ENCODE assay signal across 8 cellular contexts in the genomic region with DNA sequence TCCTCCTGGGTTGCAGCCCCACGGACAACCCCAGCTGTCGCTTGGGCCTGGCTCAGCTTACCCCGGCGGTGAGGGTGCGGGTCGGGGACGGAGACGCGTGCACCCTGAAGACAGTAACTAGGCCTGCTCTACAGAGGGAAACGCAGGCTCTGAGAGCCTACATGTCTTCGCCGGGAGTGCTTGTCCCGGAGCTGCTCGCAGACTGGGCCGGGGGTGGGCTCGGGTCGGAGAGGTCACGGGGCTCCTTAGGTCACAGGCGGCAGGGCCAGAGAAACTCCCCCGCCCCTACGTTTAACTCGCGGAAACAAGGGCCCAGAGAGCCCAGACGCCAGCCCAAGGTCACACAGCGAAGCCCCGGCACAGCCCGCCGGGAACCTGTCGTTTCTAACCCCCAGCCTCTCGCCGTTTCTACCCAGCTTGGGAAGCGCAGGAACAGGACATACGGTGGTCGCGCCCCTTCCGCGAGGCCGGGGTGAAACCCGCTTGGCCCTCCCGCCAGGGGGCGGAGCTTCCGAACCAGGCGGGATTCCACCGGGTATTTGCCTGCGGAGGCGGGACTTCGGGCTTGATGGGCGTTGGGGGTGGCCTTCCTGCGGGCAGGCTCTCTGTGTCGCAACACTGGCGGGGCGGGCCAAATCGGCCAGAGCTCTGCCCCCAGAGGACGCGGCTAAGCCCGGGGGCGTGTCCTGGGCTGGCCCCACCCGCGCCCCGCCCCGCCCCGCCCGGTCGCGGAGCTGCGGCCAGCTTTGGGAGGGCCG. TPM values are rescaled to one million over a fixed set of nuclear protein-coding genes. Genes with fewer than 3 reads are reported as not detected.
DNase-seq lines count a peak whose midpoint lies in the region; FAIRE-seq and TF ChIP-seq lines count a peak whose summit lies in the region.

A gene with protein sequence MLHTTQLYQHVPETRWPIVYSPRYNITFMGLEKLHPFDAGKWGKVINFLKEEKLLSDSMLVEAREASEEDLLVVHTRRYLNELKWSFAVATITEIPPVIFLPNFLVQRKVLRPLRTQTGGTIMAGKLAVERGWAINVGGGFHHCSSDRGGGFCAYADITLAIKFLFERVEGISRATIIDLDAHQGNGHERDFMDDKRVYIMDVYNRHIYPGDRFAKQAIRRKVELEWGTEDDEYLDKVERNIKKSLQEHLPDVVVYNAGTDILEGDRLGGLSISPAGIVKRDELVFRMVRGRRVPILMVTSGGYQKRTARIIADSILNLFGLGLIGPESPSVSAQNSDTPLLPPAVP (plus strand): TSS at position 725 of the 758 bp plus-strand sequence. CDS start 42 bp downstream, outside the sequence.

- peaks cover 22% of the 10 kb centered on the region for H3K4me1 Mint-ChIP-seq in neural crest cell

- no peaks in the 10 kb centered on the region for H3K27me3 Mint-ChIP-seq in neural crest cell (ENCODE audit: low read depth)

- H3K9me3 ChIP-seq in Loucy (ENCODE audit: insufficient read depth, low read depth, low read length) = no peaks in the 10 kb centered on the region
- H3K9me3 ChIP-seq in stomach = no peaks in the 10 kb centered on the region

- DNase-seq in ELR (ENCODE audit: low read depth) (peak; percentile 96), H54 (ENCODE audit: insufficient read length, low spot score) (peak; percentile 99), activated gamma-delta T cell (lab: John Stamatoyannopoulos, UW) (peak; percentile 92), fibroblast of villous mesenchyme (ENCODE audit: low read depth) (peak; percentile 97), neural crest cell (ENCODE audit: low read depth, low spot score) (peak; percentile 98), stomach (peak; percentile 99)

- TF ChIP-seq POLR2A in H54 (IDR thresholded peaks at IDR 0.05; ENCODE audit: low read depth, low read length) (no peak; the same call in 1 of the 2 replicates), Raji (IDR thresholded peaks at IDR 0.05; ENCODE audit: insufficient read depth, low read depth, low read length) (peak; percentile 59), stomach (IDR thresholded peaks at IDR 0.05) (peak in 2 of 4 donors; percentile 35 to 83)

- peak within 1 kb of the TSS; percentile 79 to 95 (median 94) for H3K27ac ChIP-seq in stomach

- no peaks in the 10 kb centered on the region for H3F3A ChIP-seq in Loucy (ENCODE audit: low read depth)

- H3K9me2 ChIP-seq in Loucy (replicated peaks; ENCODE audit: low read depth, low read length) = no peaks in the 10 kb centered on the region

- H3K4me2 ChIP-seq in Loucy (ENCODE audit: low read depth, low read length, poor library complexity, severe bottlenecking) = peak within 1 kb of the TSS; percentile 82

- peak within 1 kb of the TSS; percentile 96 for H3K27ac Mint-ChIP-seq in neural crest cell (ENCODE audit: unreplicated experiment)

- H3K36me3 Mint-ChIP-seq in neural crest cell (ENCODE audit: low read depth) = no peaks in the 10 kb centered on the region

- H3K36me3 ChIP-seq in Loucy (ENCODE audit: insufficient read depth, low read length) (no peaks in the 10 kb centered on the region), stomach (peaks cover 0 to 12% (median 6%) of the 10 kb centered on the region in 4 donors)

- no peaks in the 10 kb centered on the region for H3K79me2 ChIP-seq in Loucy (ENCODE audit: insufficient read depth, low read length)

- intact Hi-C loops in stomach (cut with DNase I; ENCODE audit: low total_unique reads) = no loop called here

- TF ChIP-seq EP300 in stomach (IDR thresholded peaks at IDR 0.05) = no peak

- 0 to 1% (median 1%) methylated on average over 20 to 67 of the region's 67 CpGs for WGBS in stomach, 5 donors

- H4K20me1 ChIP-seq in Loucy (ENCODE audit: insufficient read depth, low read length, poor library complexity, severe bottlenecking) = no peaks in the 10 kb centered on the region

- H3K4me1 ChIP-seq in Loucy (ENCODE audit: insufficient read depth, low read length, poor library complexity, severe bottlenecking) = peaks cover 18% of the 10 kb centered on the region
- peaks cover 18 to 44% (median 37%) of the 10 kb centered on the region in 4 donors for H3K4me1 ChIP-seq in stomach

- H3K27me3 ChIP-seq in Loucy (ENCODE audit: insufficient read depth, low read length, poor library complexity, severe bottlenecking) (no peaks in the 10 kb centered on the region), stomach (peaks cover 0 to 2% (median 0%) of the 10 kb centered on the region in 3 donors)

- peak within 1 kb of the TSS; percentile 81 for H2AFZ ChIP-seq in Loucy (ENCODE audit: low read length)

- peak within 1 kb of the TSS; percentile 91 for H3K4me3 Mint-ChIP-seq in neural crest cell

- no peak for FAIRE-seq in H54 (lab: Jason Lieb, UNC)

- no peaks in the 10 kb centered on the region for H3K9me3 Mint-ChIP-seq in neural crest cell

- peak within 1 kb of the TSS; percentile 90 for H3K4me3 ChIP-seq in Loucy (ENCODE audit: low read length, poor library complexity, severe bottlenecking)
- H3K4me3 ChIP-seq in fibroblast of villous mesenchyme (ENCODE audit: low read depth, low read length) = peak within 1 kb of the TSS; percentile 76
- H3K4me3 ChIP-seq in stomach = peak within 1 kb of the TSS; percentile 65 to 84 (median 81)

- TF ChIP-seq CTCF in Loucy (conservative IDR thresholded peaks at IDR 0.05; ENCODE audit: low read length) (no peak), fibroblast of villous mesenchyme (IDR thresholded peaks at IDR 0.05; ENCODE audit: insufficient read depth, low read depth, low read length) (no peak), neural crest cell (conservative IDR thresholded peaks at IDR 0.05) (peak; percentile 19), stomach (IDR thresholded peaks at IDR 0.05) (peak in 5 of 7 experiments; percentile 20 to 74 (median 39))

- peak within 1 kb of the TSS; percentile 81 for H3K9ac ChIP-seq in Loucy (ENCODE audit: low read depth, low read length, poor library complexity, severe bottlenecking)

RNA-seq across cellular contexts. Expression of the gene that starts here (rescaled TPM):
- total RNA-seq in fibroblast of villous mesenchyme (7.1 and 9.5 TPM in 2 replicates), neural crest cell (12.6 and 14.0 TPM in 2 replicates), stomach (10 to 100 TPM in 2 of 5 donors, 1 to 10 TPM in 2, not detected in 1; 4.9 to 16.2 (median 12.4) TPM)
- polyA plus RNA-seq in stomach = 10 to 100 TPM; 15.4 to 16.6 (median 16.3) TPM

Comparison
In these comparisons a context has a peak if more than half of its experiments do, and no peak if none do; other contexts are left out.
1. Peak in every context shown above with its lines: DNase-seq, H3K4me3 ChIP-seq and H3K27ac ChIP-seq.
2. CTCF ChIP-seq: peak in neural crest cell (single experiment) and stomach (5 of 7); none in Loucy (single experiment) and fibroblast of villous mesenchyme (single experiment).